8 cellular contexts compared by ENCODE assay signal in the genomic region with DNA sequence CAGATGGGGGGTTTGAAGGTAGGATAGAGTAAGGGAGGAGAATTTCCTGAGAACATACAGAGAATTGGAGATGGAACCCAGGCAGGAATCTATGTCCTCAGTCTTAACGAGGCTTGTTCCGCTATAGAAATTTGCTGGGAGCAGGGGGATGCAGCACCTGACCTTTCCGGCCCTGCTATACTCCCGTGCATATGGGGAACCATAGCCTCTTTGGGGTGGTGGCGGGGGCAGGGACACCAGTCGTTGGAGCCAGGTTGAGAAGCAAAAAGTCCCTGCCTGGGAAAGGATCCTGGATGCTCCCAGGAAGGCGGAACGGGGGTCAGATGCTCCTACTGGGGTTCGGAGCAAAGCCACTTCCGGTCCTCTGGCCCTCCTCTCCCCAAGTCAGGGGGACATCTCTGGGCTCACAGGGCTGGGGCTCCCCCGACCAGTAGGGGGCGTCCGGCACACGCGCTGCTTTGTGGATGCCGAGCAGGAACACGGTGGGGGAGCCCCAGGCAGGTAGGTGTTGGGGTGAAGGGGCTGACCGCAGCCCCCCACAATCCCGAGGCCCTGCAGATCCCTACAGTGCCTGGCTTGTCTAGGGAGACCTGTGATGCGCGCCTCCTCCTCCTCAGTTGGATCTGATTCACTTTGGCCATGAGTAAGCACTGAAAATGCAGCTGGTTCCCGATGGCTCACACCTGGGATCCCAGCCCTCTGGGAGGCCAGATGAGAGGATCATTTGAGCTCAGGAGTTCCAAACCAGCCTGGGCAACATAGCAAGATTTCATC. TPM values are rescaled to one million over a fixed set of nuclear protein-coding genes. Genes with fewer than 3 reads are reported as not detected.
DNase-seq lines count a peak whose midpoint lies in the region; ATAC-seq and TF ChIP-seq lines count a peak whose summit lies in the region.

No MANE protein-coding gene starts in this region.

- intact Hi-C loops in Caco-2 (cut with micrococcal nuclease; ENCODE audit: unreplicated experiment) (no loop called here), left lung (cut with DNase I) (loop anchor here in 1 of 2 donors (5.0 kb wide), 1 partner anchor 44 kb away; no protein-coding TSS in a partner anchor)

- BruUV-seq in Caco-2 (replicated peaks; lab: Mats Ljungman, UMichigan) = no TSS peak

- H3K4me1 ChIP-seq in Caco-2 (peaks cover 4% of the 10 kb centered on the region), left lung (peaks cover 11 to 26% of the 10 kb centered on the region in 2 donors)

- H3K4me3 ChIP-seq in Caco-2 (ENCODE audit: low read depth, low read length) (no peak overlapping the region), NB4 (ENCODE audit: low read depth, low read length) (no peak overlapping the region), left lung (no peak overlapping the region)

- peak; percentile 78 for ATAC-seq in GM21515 (IDR thresholded peaks at IDR 0.05; ENCODE audit: unreplicated experiment)
- ATAC-seq in central memory CD8-positive, alpha-beta T cell (replicated peaks; ENCODE audit: extremely low read depth, poor library complexity, severe bottlenecking) = peak; percentile 88
- peak; percentile 75 for ATAC-seq in left lung

- H3K9me3 Mint-ChIP-seq in Caco-2 (ENCODE audit: unreplicated experiment) = no peaks in the 10 kb centered on the region
- no peaks in the 10 kb centered on the region for H3K9me3 Mint-ChIP-seq in central memory CD8-positive, alpha-beta T cell

- POLR2A ChIA-PET in Caco-2 (lab: Charles Lee) = no interaction called here

- TF ChIP-seq CTCF in Caco-2 (IDR thresholded peaks at IDR 0.05; ENCODE audit: insufficient read depth in 1 of 2, low read depth in 1 of 2, low read length in 1 of 2, severe bottlenecking in 1 of 2, unreplicated experiment in 1 of 2) (peak; percentile 67 to 73), NB4 (IDR thresholded peaks at IDR 0.05; ENCODE audit: low read depth, low read length) (peak; percentile 93), left lung (IDR thresholded peaks at IDR 0.05) (peak; percentile 91 to 94)

- H3K27ac ChIP-seq in left lung = no peak overlapping the region

- H3K36me3 ChIP-seq in Caco-2 (ENCODE audit: control insufficient read depth, insufficient read depth, low read length) (no peaks in the 10 kb centered on the region), left lung (no peaks in the 10 kb centered on the region)

- no peaks in the 10 kb centered on the region for H3K27me3 ChIP-seq in Caco-2 (replicated peaks; ENCODE audit: control insufficient read depth, insufficient read depth, low read length)
- H3K27me3 ChIP-seq in left lung = peaks cover 0 to 1% of the 10 kb centered on the region in 2 donors

- peak overlapping the region; percentile 36 for H3K27ac Mint-ChIP-seq in Caco-2 (ENCODE audit: unreplicated experiment)
- no peak overlapping the region for H3K27ac Mint-ChIP-seq in central memory CD8-positive, alpha-beta T cell (ENCODE audit: low read depth)

- H3K4me3 Mint-ChIP-seq in Caco-2 (ENCODE audit: unreplicated experiment) = no peak overlapping the region
- no peak overlapping the region for H3K4me3 Mint-ChIP-seq in central memory CD8-positive, alpha-beta T cell

- H3K9me3 ChIP-seq in Caco-2 (no peaks in the 10 kb centered on the region), left lung (no peaks in the 10 kb centered on the region)

- CTCF ChIA-PET in Caco-2 (lab: Charles Lee) = interaction anchor here (0.7 to 1.1 kb wide), 3 partner anchors 21 to 42 kb away, joined by 3 to 6 read pairs (median 3); no protein-coding TSS in a partner anchor

- TF ChIP-seq POLR2A in NB4 (IDR thresholded peaks at IDR 0.05; ENCODE audit: extremely low read depth, insufficient read length) = no peak

- H3K36me3 Mint-ChIP-seq in Caco-2 (ENCODE audit: insufficient read depth, unreplicated experiment) = peaks cover 5% of the 10 kb centered on the region
- H3K36me3 Mint-ChIP-seq in central memory CD8-positive, alpha-beta T cell (ENCODE audit: insufficient read depth) = no peaks in the 10 kb centered on the region

- peaks cover 24% of the 10 kb centered on the region for H3K4me1 Mint-ChIP-seq in Caco-2 (ENCODE audit: low read depth, unreplicated experiment)
- H3K4me1 Mint-ChIP-seq in central memory CD8-positive, alpha-beta T cell = peaks cover 7% of the 10 kb centered on the region

- no peaks in the 10 kb centered on the region for H3K27me3 Mint-ChIP-seq in Caco-2 (ENCODE audit: insufficient read depth, unreplicated experiment)
- H3K27me3 Mint-ChIP-seq in central memory CD8-positive, alpha-beta T cell = peaks cover 60% of the 10 kb centered on the region

- DNase-seq in Caco-2 (peak; percentile 60 to 68), NB4 (ENCODE audit: low read depth) (peak; percentile 72), left lung (peak; percentile 75 to 95), 8988T (no peak)
- DNase-seq in activated CD4-positive, CD25-positive, alpha-beta regulatory T cell treated with anti-CD3 and anti-CD28 coated beads, Interleukin-2, amount 50 U/mL, for 72 hours = peak; percentile 84
- DNase-seq in central memory CD8-positive, alpha-beta T cell (ENCODE audit: low spot score in 2 of 2) = peak; percentile 64 to 78
- DNase-seq in stimulated activated CD4-positive, alpha-beta T cell treated with anti-CD3 and anti-CD28 coated beads, TNF-alpha, amount 100 ng/mL, for 48 hours (ENCODE audit: low read depth in 3 of 3) = peak; percentile 41 to 75 (median 59)

RNA-seq across cellular contexts. Expression of a gene that starts 15.5 kb away (rescaled TPM):
- total RNA-seq in Caco-2 (2022) = 22.6 and 24.6 TPM in 2 replicates
- total RNA-seq in left lung = 10 to 100 TPM in 1 of 2 donors, 1 to 10 TPM in 1; 6.4 to 12.8 TPM

RNA-seq across cellular contexts. Expression of a gene that starts 27.5 kb away (rescaled TPM):
- total RNA-seq in Caco-2 (2022) = 12.3 and 13.1 TPM in 2 replicates
- 10 to 100 TPM; 28.9 to 31.0 TPM for total RNA-seq in left lung

RNA-seq across cellular contexts. Expression of a gene that starts 46.5 kb away (rescaled TPM):
- total RNA-seq in Caco-2 (2022) = not detected in 2 replicates
- total RNA-seq in left lung = 1 to 10 TPM in 1 of 2 donors, under 1 TPM in 1; 0.82 to 1.9 TPM
